ENCODE assay signal across 1 cellular context in genomic region chr6:2970753-2971419, GRCh38.
TF ChIP-seq lines count a peak whose summit lies in the region.

No MANE protein-coding gene starts in this region.

TF ChIP-seq in K562, 482 proteins besides CTCF, POLR2A, EP300 and RAD21 (continued from another document and continues in another):
- TF ChIP-seq MGA (IDR thresholded peaks at IDR 0.05) (peak; percentile 57), ZNF696 (CRISPR knock-in tag; conservative IDR thresholded peaks at IDR 0.05) (no peak), ZNF24 (IDR thresholded peaks at IDR 0.05) (peak; percentile 53), POLR2H (tag; IDR thresholded peaks at IDR 0.05; ENCODE audit: low read depth) (no peak), BCLAF1 (IDR thresholded peaks at IDR 0.05; ENCODE audit: borderline replicate concordance in 1 of 2, control insufficient read depth in 1 of 2, low read depth in 2 of 2, low read length in 1 of 2) (0 out of 4 replicates have a peak, but pooled peaks of 1 of the 2 experiments have one; percentile 47), HIVEP1 (CRISPR knock-in tag; IDR thresholded peaks at IDR 0.05) (no peak), CHD7 (IDR thresholded peaks at IDR 0.05; ENCODE audit: low read depth, low read length) (no peak), ZNF384 (IDR thresholded peaks at IDR 0.05; ENCODE audit: low read depth, low read length) (no peak), ZNF561 (CRISPR knock-in tag; conservative IDR thresholded peaks at IDR 0.05) (no peak), TAF1 (IDR thresholded peaks at IDR 0.05; ENCODE audit: control insufficient read depth, extremely low read depth, insufficient read depth, low read length, severe bottlenecking) (peak; percentile 36), BHLHE40 (IDR thresholded peaks at IDR 0.05; ENCODE audit: low read length) (no peak), STAT5A (IDR thresholded peaks at IDR 0.05; ENCODE audit: borderline replicate concordance, low read length) (no peak), OTX1 (CRISPR knock-in tag; IDR thresholded peaks at IDR 0.05) (no peak), L3MBTL2 (IDR thresholded peaks at IDR 0.05) (peak; percentile 72), ZNF592 (IDR thresholded peaks at IDR 0.05) (peak; percentile 60; the same call in 1 of the 2 replicates), HNRNPH1 (optimal IDR thresholded peaks at IDR 0.05; ENCODE audit: low read depth, low read length) (no peak), U2AF1 (optimal IDR thresholded peaks at IDR 0.05; ENCODE audit: low read depth, low read length) (peak; percentile 19), C11orf30 (IDR thresholded peaks at IDR 0.05; ENCODE audit: low read depth) (no peak), NR2C1 (IDR thresholded peaks at IDR 0.05) (no peak; the same call in 1 of the 2 replicates), NR2C1 (tag; IDR thresholded peaks at IDR 0.05) (peak; percentile 18; the same call in 1 of the 2 replicates), KDM2B (CRISPR knock-in tag; IDR thresholded peaks at IDR 0.05) (no peak)
